1 cellular context compared by ENCODE assay signal in the genomic region with DNA sequence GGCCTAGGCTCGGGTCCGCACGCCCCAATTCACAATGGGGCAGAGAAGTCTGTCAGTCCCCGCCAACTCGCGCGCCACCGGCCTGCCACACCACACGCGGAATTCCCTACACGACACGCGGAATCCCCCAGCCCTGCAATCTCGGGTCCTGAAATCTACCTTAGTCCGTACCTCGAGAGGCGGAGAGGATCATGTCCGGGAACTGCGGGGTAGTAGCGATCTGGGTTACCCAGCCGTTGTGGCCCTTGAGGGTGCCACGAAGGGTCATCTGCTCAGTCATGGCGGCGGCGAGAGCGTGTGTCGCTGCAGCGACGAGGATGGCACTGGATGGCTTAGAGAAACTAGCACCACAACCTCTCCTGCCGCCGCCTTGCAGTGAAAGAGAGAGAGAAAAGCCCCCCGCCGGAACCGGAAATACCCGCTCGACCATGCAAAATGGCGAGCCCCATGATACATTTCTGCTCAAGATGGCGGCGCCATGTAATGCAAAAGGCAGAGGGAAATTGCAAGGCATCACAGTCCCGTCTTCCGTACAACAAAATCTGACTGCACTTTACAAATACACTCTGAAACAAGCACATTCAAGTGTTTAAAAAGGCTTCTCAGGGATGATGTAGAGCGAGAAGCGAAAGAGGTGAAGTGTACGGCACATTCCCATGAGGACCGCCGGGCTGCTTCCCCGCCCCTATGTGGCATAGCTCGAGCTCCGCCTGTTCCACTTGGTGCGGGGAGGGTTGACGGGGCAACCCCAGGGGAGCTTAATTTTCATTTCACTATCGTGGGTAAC.
TF ChIP-seq lines count a peak whose summit lies in the region.

A gene (minus strand): TSS at position 386 of the 787 bp plus-strand sequence. CDS start 106 bp downstream, at position 280.

TF ChIP-seq in HEK293, 187 proteins besides CTCF, POLR2A, EP300 and RAD21 (continued from another document):
- TF ChIP-seq ZNF391 (tag by site-specific recombination; IDR thresholded peaks at IDR 0.05; ENCODE audit: borderline replicate concordance, low read depth) (peak; percentile 93), REPIN1 (tag by site-specific recombination; IDR thresholded peaks at IDR 0.05; ENCODE audit: low read depth) (peak; percentile 14; the same call in 1 of the 2 replicates), ZNF660 (tag by site-specific recombination; IDR thresholded peaks at IDR 0.05) (peak; percentile 83), ZXDB (tag by site-specific recombination; IDR thresholded peaks at IDR 0.05) (peak; percentile 81)
- TF ChIP-seq, protein P1, sequence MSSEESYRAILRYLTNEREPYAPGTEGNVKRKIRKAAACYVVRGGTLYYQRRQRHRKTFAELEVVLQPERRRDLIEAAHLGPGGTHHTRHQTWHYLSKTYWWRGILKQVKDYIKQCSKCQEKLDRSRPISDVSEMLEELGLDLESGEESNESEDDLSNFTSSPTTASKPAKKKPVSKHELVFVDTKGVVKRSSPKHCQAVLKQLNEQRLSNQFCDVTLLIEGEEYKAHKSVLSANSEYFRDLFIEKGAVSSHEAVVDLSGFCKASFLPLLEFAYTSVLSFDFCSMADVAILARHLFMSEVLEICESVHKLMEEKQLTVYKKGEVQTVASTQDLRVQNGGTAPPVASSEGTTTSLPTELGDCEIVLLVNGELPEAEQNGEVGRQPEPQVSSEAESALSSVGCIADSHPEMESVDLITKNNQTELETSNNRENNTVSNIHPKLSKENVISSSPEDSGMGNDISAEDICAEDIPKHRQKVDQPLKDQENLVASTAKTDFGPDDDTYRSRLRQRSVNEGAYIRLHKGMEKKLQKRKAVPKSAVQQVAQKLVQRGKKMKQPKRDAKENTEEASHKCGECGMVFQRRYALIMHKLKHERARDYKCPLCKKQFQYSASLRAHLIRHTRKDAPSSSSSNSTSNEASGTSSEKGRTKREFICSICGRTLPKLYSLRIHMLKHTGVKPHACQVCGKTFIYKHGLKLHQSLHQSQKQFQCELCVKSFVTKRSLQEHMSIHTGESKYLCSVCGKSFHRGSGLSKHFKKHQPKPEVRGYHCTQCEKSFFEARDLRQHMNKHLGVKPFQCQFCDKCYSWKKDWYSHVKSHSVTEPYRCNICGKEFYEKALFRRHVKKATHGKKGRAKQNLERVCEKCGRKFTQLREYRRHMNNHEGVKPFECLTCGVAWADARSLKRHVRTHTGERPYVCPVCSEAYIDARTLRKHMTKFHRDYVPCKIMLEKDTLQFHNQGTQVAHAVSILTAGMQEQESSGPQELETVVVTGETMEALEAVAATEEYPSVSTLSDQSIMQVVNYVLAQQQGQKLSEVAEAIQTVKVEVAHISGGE (tag by site-specific recombination; conservative IDR thresholded peaks at IDR 0.05; ENCODE audit: low read depth), result peak; percentile 96; the same call in 1 of the 2 replicates
